In the genomic region with DNA sequence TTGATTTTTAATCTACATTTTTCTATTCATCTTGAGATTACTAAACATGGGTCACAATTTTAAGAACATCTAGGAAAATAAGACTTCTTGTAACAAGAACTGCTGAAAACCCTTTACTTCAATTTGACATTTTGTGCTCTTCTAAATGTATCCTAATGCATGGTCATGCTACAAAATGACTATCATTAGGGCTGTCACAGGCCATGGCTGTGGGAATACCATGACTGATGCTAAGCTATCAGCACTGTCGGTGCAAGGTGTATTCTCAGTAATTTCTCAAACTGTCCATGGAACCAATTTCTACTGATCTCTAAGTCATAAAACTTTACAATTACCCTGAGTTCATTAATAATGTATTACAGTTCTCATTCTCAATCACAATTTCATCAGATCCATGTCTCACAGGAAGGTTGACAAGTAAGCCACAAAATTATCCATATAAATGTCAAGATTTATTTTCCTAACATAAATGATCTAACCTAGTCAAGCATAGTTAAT, we compare ENCODE assay signal across 24 cellular contexts.
"Had no signal": no experiment of that assay in that cellular context is flagged by ENCODE, and none has a peak within 500 bp of the region (broad histone marks: within the 10 kb centered on the region; RNA-seq: fewer than 3 reads in every experiment).

No MANE protein-coding gene starts in this region.

- H3K27me3 ChIP-seq: stomach, suprapubic skin, testis, thyroid gland, tibial artery, tibial nerve, transverse colon, upper lobe of left lung, upper lobe of right lung, uterus, vagina had no signal

- H3K27ac ChIP-seq: stomach, suprapubic skin, testis, thoracic aorta, thyroid gland, tibial artery, tibial nerve, transverse colon, upper lobe of left lung, upper lobe of right lung, uterus, vagina had no signal

- DNase-seq: stimulated activated CD4-positive, alpha-beta T cell treated with anti-CD3 and anti-CD28 coated beads, Interleukin-2, amount 100 ng/mL, for 48 hours; stimulated activated CD4-positive, alpha-beta T cell treated with anti-CD3 and anti-CD28 coated beads, Interleukin-4, amount 100 ng/mL, for 1 hour; stimulated activated CD4-positive, alpha-beta T cell treated with anti-CD3 and anti-CD28 coated beads, Interleukin-4, amount 100 ng/mL, for 24 hours; stimulated activated CD4-positive, alpha-beta T cell treated with anti-CD3 and anti-CD28 coated beads, Interleukin-4, amount 100 ng/mL, for 4 hours; stimulated activated CD8-positive, alpha-beta memory T cell treated with anti-CD3 and anti-CD28 coated beads, Interleukin-4, amount 100 ng/mL, for 48 hours; stimulated activated naive B cell treated with anti-CD40 and anti-IgM and Interleukin-4, amounts not matched to agents 10 μg/mL and 1 μg/mL and 100 μg/mL, for 72 hours; stimulated activated naive CD4-positive, alpha-beta T cell; stimulated activated naive CD4-positive, alpha-beta T cell treated with Interleukin-2 at 50 U/mL for 16 hours; stimulated activated naive CD8-positive, alpha-beta T cell treated with anti-CD3 and anti-CD28 coated beads, Interleukin-15, amount 100 ng/mL, for 72 hours; stimulated activated naive CD8-positive, alpha-beta T cell treated with anti-CD3 and anti-CD28 coated beads, Interleukin-15, Interleukin-2, amounts not matched to agents 100 U/mL and 50 U/mL, for 24 hours; stomach; substantia nigra; testis; thyroid gland; tibial artery; transverse colon; trophoblast cell; upper lobe of left lung; upper lobe of right lung; uterus had no signal

- H3K4me1 ChIP-seq: stomach, suprapubic skin, testis, thyroid gland, tibial artery, tibial nerve, transverse colon, upper lobe of left lung, upper lobe of right lung, uterus, vagina had no signal

- H3K4me3 ChIP-seq: stomach, suprapubic skin, testis, thoracic aorta, thyroid gland, tibial artery, tibial nerve, transverse colon, upper lobe of left lung, upper lobe of right lung, uterus, vagina had no signal

- H3K36me3 ChIP-seq: stomach, suprapubic skin, thoracic aorta, thyroid gland, tibial artery, tibial nerve, transverse colon, upper lobe of left lung, upper lobe of right lung, uterus, vagina had no signal

- H3K9me3 ChIP-seq: stomach, suprapubic skin, testis, thoracic aorta, thyroid gland, tibial artery, tibial nerve, transverse colon, upper lobe of left lung, upper lobe of right lung, uterus, vagina had no signal
